Comparison of ENCODE assay signal across 12 cellular contexts in genomic region chr1:156356262-156356874, GRCh38. TPM values are rescaled to one million over a fixed set of nuclear protein-coding genes. Genes with fewer than 3 reads are reported as not detected.
DNase-seq lines count a peak whose midpoint lies in the region; ATAC-seq and TF ChIP-seq lines count a peak whose summit lies in the region.
"Had no signal": no experiment of that assay in that cellular context is flagged by ENCODE, and none has a peak within 500 bp of the region (broad histone marks: within the 10 kb centered on the region; RNA-seq: fewer than 3 reads in every experiment).

No MANE protein-coding gene starts in this region.

- peak overlapping the region; percentile 58 for H2AFZ ChIP-seq in HCT116 (ENCODE audit: low read depth, low read length, poor library complexity, severe bottlenecking)

- H3K4me1 ChIP-seq in HCT116 (ENCODE audit: control insufficient read depth in 1 of 2, insufficient read depth in 2 of 2, low read length in 2 of 2) (peaks cover 13 to 17% of the 10 kb centered on the region in 2 experiments; a peak in 3 of 4 replicates), endodermal cell (ENCODE audit: control insufficient read depth, insufficient read depth, low read length) (no peaks in the 10 kb centered on the region)

- H3K4me3 Mint-ChIP-seq in endodermal cell = peak overlapping the region; percentile 52

- CTCF ChIA-PET in HCT116 (lab: Charles Lee) = interaction anchor here (0.5 to 0.8 kb wide), 2 partner anchors 29 to 98 kb away, joined by 3 to 4 read pairs; no protein-coding TSS in a partner anchor

- peaks cover 1% of the 10 kb centered on the region for H3K9me3 Mint-ChIP-seq in endodermal cell

- no peak overlapping the region for H3K27ac ChIP-seq in HCT116 (ENCODE audit: low read depth, low read length)
- no peak overlapping the region for H3K27ac ChIP-seq in endodermal cell (ENCODE audit: low read depth, low read length)
- H3K27ac ChIP-seq: 22Rv1, esophagus squamous epithelium had no signal

- WGBS in endodermal cell (ENCODE audit: insufficient coverage in 1 of 2, insufficient read length in 1 of 2), 2 experiments = 68 to 80% methylated on average over 6 of the region's 6 CpGs

- H3K27me3 Mint-ChIP-seq in endodermal cell (ENCODE audit: insufficient read depth) = peaks cover 22% of the 10 kb centered on the region

- RAD21 ChIA-PET in HCT116 (lab: Charles Lee; ENCODE audit: low non-redundant PET in 1 of 2, low total read pairs in 2 of 2, uncharacterized antibody in 2 of 2, unreplicated experiment in 2 of 2) = interaction anchor here in 1 of 2 experiments (0.7 kb wide), 1 partner anchor 131 kb away, joined by 3 read pairs; no protein-coding TSS in a partner anchor

- H3K27ac Mint-ChIP-seq in endodermal cell = no peak overlapping the region
- H3K27ac Mint-ChIP-seq: mesothelial cell of epicardium had no signal

- intact Hi-C loops in HCT116 (cut with micrococcal nuclease) = loop anchor here (2.0 kb wide), 1 partner anchor 18 kb away; the partner anchor contains the start of genes CCT3 and TSACC

- ATAC-seq in HCT116 = peak; percentile 32; the same call in 1 of the 2 replicates
- no peak for ATAC-seq in GM21390 (IDR thresholded peaks at IDR 0.05; ENCODE audit: unreplicated experiment)

- H3K4me3 ChIP-seq in HCT116 (replicated peaks in 1 of 2; ENCODE audit: low read depth in 1 of 2, low read length in 2 of 2) = peak overlapping the region; percentile 30 to 43
- peak overlapping the region; percentile 62 for H3K4me3 ChIP-seq in endodermal cell (ENCODE audit: low read length)
- H3K4me3 ChIP-seq: esophagus squamous epithelium had no signal

- H3K4me2 ChIP-seq in HCT116 (ENCODE audit: low read length) = peak overlapping the region; percentile 79

- H3K79me2 ChIP-seq in HCT116 (ENCODE audit: insufficient read depth, low read length) = no peaks in the 10 kb centered on the region

- H3K36me3 ChIP-seq in HCT116 (ENCODE audit: control insufficient read depth in 1 of 2, insufficient read depth in 2 of 2, low read length in 2 of 2) = no peaks in the 10 kb centered on the region
- no peaks in the 10 kb centered on the region for H3K36me3 ChIP-seq in endodermal cell (ENCODE audit: control insufficient read depth, insufficient read depth, low read length)
- H3K36me3 ChIP-seq: esophagus squamous epithelium had no signal

- H3K9me3 ChIP-seq in HCT116 (ENCODE audit: control insufficient read depth in 1 of 2, insufficient read depth in 1 of 2, low read depth in 1 of 2, low read length in 2 of 2) = no peaks in the 10 kb centered on the region
- no peaks in the 10 kb centered on the region for H3K9me3 ChIP-seq in endodermal cell (ENCODE audit: control insufficient read depth, low read length)
- H3K9me3 ChIP-seq: esophagus squamous epithelium had no signal

- POLR2A ChIA-PET in HCT116 (lab: Charles Lee) = no interaction called here

- H4K20me1 ChIP-seq in HCT116 (ENCODE audit: insufficient read depth) = no peaks in the 10 kb centered on the region

- no peak for TF ChIP-seq POLR2A in HCT116 (IDR thresholded peaks at IDR 0.05; ENCODE audit: borderline replicate concordance, extremely low read depth, insufficient read depth, insufficient read length)

- H3K27me3 ChIP-seq in HCT116 (ENCODE audit: insufficient read depth, low read length) (no peaks in the 10 kb centered on the region), endodermal cell (ENCODE audit: control insufficient read depth, insufficient read depth, low read length, poor library complexity, severe bottlenecking) (peaks cover 12% of the 10 kb centered on the region)

- H3K4me1 Mint-ChIP-seq in endodermal cell = peaks cover 6% of the 10 kb centered on the region

- no peak for TF ChIP-seq RAD21 in HCT116 (IDR thresholded peaks at IDR 0.05; ENCODE audit: low read depth)

- no peaks in the 10 kb centered on the region for H3K36me3 Mint-ChIP-seq in endodermal cell (ENCODE audit: low read depth)
- H3K36me3 Mint-ChIP-seq: mesothelial cell of epicardium had no signal

- TF ChIP-seq CTCF in HCT116 (IDR thresholded peaks at IDR 0.05 in 2 of 3, conservative IDR thresholded peaks at IDR 0.05 in 1 of 3; ENCODE audit: borderline replicate concordance in 1 of 3, insufficient read depth in 1 of 3, low read depth in 2 of 3, low read length in 2 of 3) = no peak
- TF ChIP-seq CTCF in endodermal cell (conservative IDR thresholded peaks at IDR 0.05) = no peak

- H3K9ac ChIP-seq in HCT116 (ENCODE audit: low read length) (peak overlapping the region; percentile 34; the same call in 1 of the 2 replicates), endodermal cell (ENCODE audit: extremely low read depth, low read length, poor library complexity, severe bottlenecking) (no peak overlapping the region)

- DNase-seq in DMS53 (lab: John Stamatoyannopoulos, UW) = peak; percentile 46
- no peak for DNase-seq in DMS53 treated with DMSO at 0.1 percent for 48 hours (lab: John Stamatoyannopoulos, UW; ENCODE audit: unreplicated experiment)
- DNase-seq in HCT116 (ENCODE audit: low read depth, low spot score) = no peak
- DNase-seq in endodermal cell = no peak
- DNase-seq in RPMI8226 = no peak
- DNase-seq: cortex of kidney, esophagus squamous epithelium, occipital lobe had no signal

- no TSS peak for BruUV-seq in HCT116 (replicated peaks; lab: Mats Ljungman, UMichigan)

- no peaks in the 10 kb centered on the region for H3K9me2 ChIP-seq in HCT116 (ENCODE audit: insufficient read depth)

TF ChIP-seq in HCT116, 20 proteins besides CTCF, POLR2A, EP300 and RAD21:
- TF ChIP-seq POLR2AphosphoS5 (IDR thresholded peaks at IDR 0.05; ENCODE audit: low read depth, low read length) (no peak), ZFX (IDR thresholded peaks at IDR 0.05) (no peak), REST (IDR thresholded peaks at IDR 0.05; ENCODE audit: low read depth) (no peak), ZNF274 (IDR thresholded peaks at IDR 0.05; ENCODE audit: low read depth, low read length) (no peak), TCF7L2 (IDR thresholded peaks at IDR 0.05; ENCODE audit: borderline replicate concordance, extremely low read depth, insufficient read depth, insufficient read length) (no peak), YY1 (IDR thresholded peaks at IDR 0.05; ENCODE audit: extremely low read depth, insufficient replicate concordance, low read depth, low read length) (no peak), SIN3A (IDR thresholded peaks at IDR 0.05; ENCODE audit: low read depth) (no peak)

RNA-seq across cellular contexts. Expression of gene RHBG, which starts 12.6 kb away (rescaled TPM):
- total RNA-seq in HCT116 (2021; ENCODE audit: unreplicated experiment) = 5.7 TPM
- 2.1 and 3.0 TPM in 2 replicates for polyA plus RNA-seq in HCT116 (2012)
- 1 to 10 TPM; 3.9 to 4.0 TPM for total RNA-seq in endodermal cell
- polyA plus RNA-seq in endodermal cell (2013, experiment 1 of 2) = 0.50 TPM
- 0.33 TPM for polyA plus RNA-seq in endodermal cell (2013, experiment 2 of 2)
- total RNA-seq: occipital lobe, skeletal muscle tissue had no signal

RNA-seq across cellular contexts. Expression of gene TSACC, which starts 18.0 kb away (rescaled TPM):
- 1.0 TPM for total RNA-seq in HCT116 (2021; ENCODE audit: unreplicated experiment)
- 0.86 and 1.3 TPM in 2 replicates for polyA plus RNA-seq in HCT116 (2012)
- total RNA-seq in endodermal cell = 1 to 10 TPM in 1 of 2 donors, under 1 TPM in 1; 0.62 to 1.6 TPM
- not detected for polyA plus RNA-seq in endodermal cell (2013, experiment 1 of 2)
- polyA plus RNA-seq in endodermal cell (2013, experiment 2 of 2) = 1.2 TPM
- total RNA-seq: esophagus squamous epithelium, mesothelial cell of epicardium, occipital lobe had no signal

RNA-seq across cellular contexts. Expression of gene CCT3, which starts 18.3 kb away (rescaled TPM):
- total RNA-seq in HCT116 (2021; ENCODE audit: unreplicated experiment) = 619 TPM
- 424 and 502 TPM in 2 replicates for polyA plus RNA-seq in HCT116 (2012)
- total RNA-seq in endodermal cell = 100 to 1,000 TPM; 323 to 351 TPM
- polyA plus RNA-seq in endodermal cell (2013, experiment 1 of 2) = 255 TPM
- polyA plus RNA-seq in endodermal cell (2013, experiment 2 of 2) = 247 TPM

RNA-seq across cellular contexts. Expression of gene VHLL, which starts 57.3 kb away (rescaled TPM):
- total RNA-seq in HCT116 (2021; ENCODE audit: unreplicated experiment) = not detected
- not detected in 2 replicates for polyA plus RNA-seq in HCT116 (2012)
- not detected for total RNA-seq in endodermal cell
- polyA plus RNA-seq in endodermal cell (2013, experiment 1 of 2) = not detected
- polyA plus RNA-seq in endodermal cell (2013, experiment 2 of 2) = not detected
- total RNA-seq: mesothelial cell of epicardium, skeletal muscle tissue had no signal
